Comparison of ENCODE assay signal across 20 cellular contexts in genomic region chr6:44926556-44926955, GRCh38.
DNase-seq lines count a peak whose midpoint lies in the region; ATAC-seq and TF ChIP-seq lines count a peak whose summit lies in the region.
"Had no signal": no experiment of that assay in that cellular context is flagged by ENCODE, and none has a peak within 500 bp of the region (broad histone marks: within the 10 kb centered on the region; RNA-seq: fewer than 3 reads in every experiment).

No MANE protein-coding gene starts in this region.

- H3K9me3 ChIP-seq in RWPE2 (ENCODE audit: severe bottlenecking) = no peaks in the 10 kb centered on the region
- no peaks in the 10 kb centered on the region for H3K9me3 ChIP-seq in smooth muscle cell (replicated peaks; ENCODE audit: low read depth)
- H3K9me3 ChIP-seq in A673 (ENCODE audit: low read depth, low read length, poor library complexity, severe bottlenecking) = no peaks in the 10 kb centered on the region
- H3K9me3 ChIP-seq: suprapubic skin, uterus had no signal

- H3K27me3 Mint-ChIP-seq in activated naive CD8-positive, alpha-beta T cell treated with anti-CD3 and anti-CD28 coated beads, Interleukin-2, amount 50 U/mL, for 24 hours = no peaks in the 10 kb centered on the region
- no peaks in the 10 kb centered on the region for H3K27me3 Mint-ChIP-seq in activated naive CD8-positive, alpha-beta T cell treated with anti-CD3 and anti-CD28 coated beads for 36 hours
- H3K27me3 Mint-ChIP-seq: activated CD4-positive, alpha-beta T cell treated with anti-CD3 and anti-CD28 coated beads for 36 hours; activated CD8-positive, alpha-beta memory T cell treated with anti-CD3 and anti-CD28 coated beads, Interleukin-2, amount 10 ng/mL, durations not matched to agents 7 days and 5 days had no signal

- H3K9me3 Mint-ChIP-seq in activated naive CD8-positive, alpha-beta T cell treated with anti-CD3 and anti-CD28 coated beads, Interleukin-2, amount 50 U/mL, for 24 hours = peaks cover 4% of the 10 kb centered on the region
- H3K9me3 Mint-ChIP-seq in activated naive CD8-positive, alpha-beta T cell treated with anti-CD3 and anti-CD28 coated beads for 36 hours = peaks cover 5% of the 10 kb centered on the region

- H3K9ac ChIP-seq in smooth muscle cell (ENCODE audit: low read depth) = no peak overlapping the region

- peaks cover 3% of the 10 kb centered on the region for H3K36me3 Mint-ChIP-seq in activated naive CD8-positive, alpha-beta T cell treated with anti-CD3 and anti-CD28 coated beads, Interleukin-2, amount 50 U/mL, for 24 hours (ENCODE audit: low read depth)
- H3K36me3 Mint-ChIP-seq in activated naive CD8-positive, alpha-beta T cell treated with anti-CD3 and anti-CD28 coated beads for 36 hours = peaks cover 12% of the 10 kb centered on the region
- H3K36me3 Mint-ChIP-seq: CD14-positive monocyte had no signal

- H3K79me2 ChIP-seq in smooth muscle cell (ENCODE audit: low read depth) = no peaks in the 10 kb centered on the region

- intact Hi-C loops in A673 (cut with micrococcal nuclease; ENCODE audit: unreplicated experiment) = no loop called here

- H3K4me1 ChIP-seq in RWPE2 (ENCODE audit: insufficient read depth, poor library complexity, severe bottlenecking) (no peaks in the 10 kb centered on the region), smooth muscle cell (ENCODE audit: low read depth) (no peaks in the 10 kb centered on the region), A673 (ENCODE audit: insufficient read depth, low read length, poor library complexity, severe bottlenecking) (no peaks in the 10 kb centered on the region)
- H3K4me1 ChIP-seq: suprapubic skin, uterus had no signal

- no peaks in the 10 kb centered on the region for H3K36me3 ChIP-seq in RWPE2 (ENCODE audit: low read depth)
- H3K36me3 ChIP-seq in smooth muscle cell (ENCODE audit: low read depth) = no peaks in the 10 kb centered on the region
- H3K36me3 ChIP-seq in A673 (ENCODE audit: insufficient read depth, low read length, poor library complexity, severe bottlenecking) = no peaks in the 10 kb centered on the region
- H3K36me3 ChIP-seq: cardiac muscle cell, suprapubic skin, uterus had no signal

- no peak overlapping the region for H3K4me3 ChIP-seq in RWPE2 (ENCODE audit: severe bottlenecking)
- no peak overlapping the region for H3K4me3 ChIP-seq in fibroblast of mammary gland (ENCODE audit: control insufficient read depth, low read depth, low read length)
- H3K4me3 ChIP-seq in smooth muscle cell = no peak overlapping the region
- no peak overlapping the region for H3K4me3 ChIP-seq in A673 (ENCODE audit: low read depth, low read length, poor library complexity, severe bottlenecking)
- H3K4me3 ChIP-seq: cardiac muscle cell, dorsolateral prefrontal cortex, K562, suprapubic skin, uterus had no signal

- BruUV-seq in A673 (replicated peaks; lab: Mats Ljungman, UMichigan) = no TSS peak

- H3K27me3 ChIP-seq in RWPE2 (ENCODE audit: insufficient read depth, poor library complexity, severe bottlenecking) (no peaks in the 10 kb centered on the region), smooth muscle cell (ENCODE audit: low read depth) (no peaks in the 10 kb centered on the region), A673 (replicated peaks; ENCODE audit: insufficient read depth, low read depth, low read length, poor library complexity) (no peaks in the 10 kb centered on the region)
- H3K27me3 ChIP-seq: cardiac muscle cell, dorsolateral prefrontal cortex, suprapubic skin, uterus had no signal

- peak; percentile 44 for ATAC-seq in activated naive CD8-positive, alpha-beta T cell treated with anti-CD3 and anti-CD28 coated beads, Interleukin-2, amount 50 U/mL, for 24 hours
- ATAC-seq in RWPE2 (ENCODE audit: low read depth) (peak; percentile 52; the same call in 1 of the 3 replicates), GM21576 (IDR thresholded peaks at IDR 0.05; ENCODE audit: unreplicated experiment) (no peak)
- ATAC-seq: activated CD4-positive, alpha-beta T cell treated with anti-CD3 and anti-CD28 coated beads for 36 hours; activated CD8-positive, alpha-beta memory T cell treated with anti-CD3 and anti-CD28 coated beads, Interleukin-2, amount 10 ng/mL, durations not matched to agents 7 days and 5 days; K562; Panc1 had no signal

- H3K4me2 ChIP-seq in smooth muscle cell = no peak overlapping the region

- no peak for DNase-seq in activated naive CD8-positive, alpha-beta T cell treated with anti-CD3 and anti-CD28 coated beads, Interleukin-2, amount 50 U/mL, for 24 hours
- no peak for DNase-seq in activated naive CD8-positive, alpha-beta T cell treated with anti-CD3 and anti-CD28 coated beads for 36 hours
- no peak for DNase-seq in RWPE2 (ENCODE audit: low spot score)
- DNase-seq in fibroblast of mammary gland (ENCODE audit: low read depth) = peak; percentile 31
- DNase-seq in SW480 (ENCODE audit: low spot score) = no peak
- no peak for DNase-seq in smooth muscle cell (lab: John Stamatoyannopoulos, UW; ENCODE audit: unreplicated experiment)
- no peak for DNase-seq in A673 (ENCODE audit: low spot score)
- DNase-seq: activated CD4-positive, alpha-beta T cell treated with anti-CD3 and anti-CD28 coated beads for 36 hours; activated CD8-positive, alpha-beta memory T cell treated with anti-CD3 and anti-CD28 coated beads, Interleukin-2, amount 10 ng/mL, durations not matched to agents 7 days and 5 days; dorsolateral prefrontal cortex; NCI-H1930; NCI-H526 treated with DMSO at 0.1 percent for 48 hours; uterus had no signal

- no peak overlapping the region for H3K27ac ChIP-seq in RWPE2 (ENCODE audit: poor library complexity, severe bottlenecking)
- H3K27ac ChIP-seq in smooth muscle cell (ENCODE audit: low read depth) = no peak overlapping the region
- no peak overlapping the region for H3K27ac ChIP-seq in A673 (ENCODE audit: low read depth, low read length, poor library complexity, severe bottlenecking)
- H3K27ac ChIP-seq: cardiac muscle cell, dorsolateral prefrontal cortex, suprapubic skin, uterus had no signal

- WGBS in smooth muscle cell (ENCODE audit: low lambda C conversion rate) = 88% methylated on average over 2 of the region's 2 CpGs

- H3K4me3 Mint-ChIP-seq in activated naive CD8-positive, alpha-beta T cell treated with anti-CD3 and anti-CD28 coated beads, Interleukin-2, amount 50 U/mL, for 24 hours = no peak overlapping the region
- no peak overlapping the region for H3K4me3 Mint-ChIP-seq in activated naive CD8-positive, alpha-beta T cell treated with anti-CD3 and anti-CD28 coated beads for 36 hours
- H3K4me3 Mint-ChIP-seq: activated CD4-positive, alpha-beta T cell treated with anti-CD3 and anti-CD28 coated beads for 36 hours; activated CD8-positive, alpha-beta memory T cell treated with anti-CD3 and anti-CD28 coated beads, Interleukin-2, amount 10 ng/mL, durations not matched to agents 7 days and 5 days; CD14-positive monocyte had no signal

- POLR2A ChIA-PET in A673 (lab: Charles Lee; ENCODE audit: low non-redundant PET) = interaction anchor here (0.6 kb wide), 1 partner anchor 18 kb away, joined by 3 read pairs; no protein-coding TSS in a partner anchor

- TF ChIP-seq CTCF in RWPE2 (IDR thresholded peaks at IDR 0.05; ENCODE audit: poor library complexity, severe bottlenecking) = no peak
- TF ChIP-seq CTCF in fibroblast of mammary gland (conservative IDR thresholded peaks at IDR 0.05; ENCODE audit: control insufficient read depth, insufficient read depth, low read depth, low read length) = no peak
- TF ChIP-seq CTCF in smooth muscle cell (IDR thresholded peaks at IDR 0.05; ENCODE audit: borderline replicate concordance, insufficient read depth, poor library complexity, severe bottlenecking) = no peak
- TF ChIP-seq CTCF in A673 (conservative IDR thresholded peaks at IDR 0.05; ENCODE audit: low read depth, low read length) = no peak

- no peak overlapping the region for H2AFZ ChIP-seq in smooth muscle cell (ENCODE audit: low read depth)

- H4K20me1 ChIP-seq in smooth muscle cell (ENCODE audit: low read depth) = no peaks in the 10 kb centered on the region

- H3F3A ChIP-seq in smooth muscle cell (ENCODE audit: low read depth) = no peaks in the 10 kb centered on the region

- H3K27ac Mint-ChIP-seq in activated naive CD8-positive, alpha-beta T cell treated with anti-CD3 and anti-CD28 coated beads, Interleukin-2, amount 50 U/mL, for 24 hours = no peak overlapping the region
- no peak overlapping the region for H3K27ac Mint-ChIP-seq in activated naive CD8-positive, alpha-beta T cell treated with anti-CD3 and anti-CD28 coated beads for 36 hours
- H3K27ac Mint-ChIP-seq: activated CD4-positive, alpha-beta T cell treated with anti-CD3 and anti-CD28 coated beads for 36 hours; activated CD8-positive, alpha-beta memory T cell treated with anti-CD3 and anti-CD28 coated beads, Interleukin-2, amount 10 ng/mL, durations not matched to agents 7 days and 5 days; activated T-helper 2 cell treated with anti-CD3 and anti-CD28 coated beads, Interferon-gamma antibody, Interleukin-2, Interleukin-4, amounts not matched to agents 10 μg/mL and 5 μg/mL and 100 μg/mL, durations not matched to agents 14 hours and 24 hours and 36 hours; CD14-positive monocyte had no signal

- CTCF ChIA-PET in A673 (lab: Charles Lee) = no interaction called here

- peaks cover 53% of the 10 kb centered on the region for H3K4me1 Mint-ChIP-seq in activated naive CD8-positive, alpha-beta T cell treated with anti-CD3 and anti-CD28 coated beads, Interleukin-2, amount 50 U/mL, for 24 hours
- H3K4me1 Mint-ChIP-seq in activated naive CD8-positive, alpha-beta T cell treated with anti-CD3 and anti-CD28 coated beads for 36 hours = peaks cover 59% of the 10 kb centered on the region
